Comparison of ENCODE assay signal across 2 cellular contexts in genomic region chr17:1387490-1388227, GRCh38.
A peak's percentile ranks its signal among the peaks of the same experiment; 100 is the strongest.
TF ChIP-seq lines count a peak whose summit lies in the region.

No MANE protein-coding gene starts in this region.

TF ChIP-seq in HEK293, 187 proteins besides CTCF, POLR2A, EP300 and RAD21:
- peak; percentile 83 for TF ChIP-seq ZFHX2 (tag by site-specific recombination; conservative IDR thresholded peaks at IDR 0.05)
- TF ChIP-seq GLIS1 (tag by site-specific recombination; IDR thresholded peaks at IDR 0.05): peak; percentile 45
- TF ChIP-seq ZBTB17 (tag by site-specific recombination; IDR thresholded peaks at IDR 0.05): peak; percentile 34
- peak; percentile 34; the same call in 1 of the 2 replicates for TF ChIP-seq GLIS2 (tag by site-specific recombination; IDR thresholded peaks at IDR 0.05)
- TF ChIP-seq ZNF362 (tag by site-specific recombination; IDR thresholded peaks at IDR 0.05): peak; percentile 92; the same call in 1 of the 2 replicates
- peak; percentile 57; the same call in 1 of the 2 replicates for TF ChIP-seq EGR2 (tag by site-specific recombination; IDR thresholded peaks at IDR 0.05; ENCODE audit: low read depth)

TF ChIP-seq in GM12878, 131 proteins besides CTCF, POLR2A, EP300 and RAD21:
- TF ChIP-seq MLLT1 (IDR thresholded peaks at IDR 0.05): peak; percentile 28; the same call in 1 of the 2 replicates
